Comparison of ENCODE assay signal across 6 cellular contexts in the genomic region with DNA sequence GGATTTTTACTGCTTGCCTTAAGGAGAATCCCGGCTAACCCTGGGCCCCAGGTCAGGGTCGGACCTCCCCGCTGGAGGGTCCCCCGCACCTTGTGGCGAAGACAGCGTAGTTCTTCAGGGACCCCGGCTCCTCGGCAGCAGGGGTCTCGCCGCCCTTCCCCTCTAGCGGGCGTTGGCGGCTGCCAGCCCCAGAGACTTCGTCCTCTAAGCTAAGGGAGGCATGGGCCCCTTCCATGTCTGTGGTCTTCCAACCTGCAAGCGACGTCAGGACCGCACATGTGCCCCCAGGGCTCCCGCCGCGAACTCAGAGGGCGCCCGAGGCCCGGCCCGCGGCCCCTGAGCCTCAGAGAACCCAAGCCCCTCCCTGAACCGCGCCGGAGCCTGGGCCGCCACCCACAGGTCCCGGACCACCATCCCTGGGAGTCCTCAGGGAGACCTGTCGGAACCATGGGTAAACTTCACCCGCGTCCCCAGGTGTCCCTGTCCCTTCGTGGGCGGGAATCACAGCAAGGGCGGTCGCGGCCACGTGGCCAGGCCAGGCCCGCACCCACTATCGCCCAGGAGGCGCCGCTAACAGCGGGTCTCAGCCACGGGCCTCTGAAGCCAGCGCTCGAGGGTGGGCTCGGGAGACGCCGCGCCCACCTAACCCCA. TPM values are rescaled to one million over a fixed set of nuclear protein-coding genes. Genes with fewer than 3 reads are reported as not detected.
DNase-seq lines count a peak whose midpoint lies in the region; ATAC-seq and TF ChIP-seq lines count a peak whose summit lies in the region.

No MANE protein-coding gene starts in this region.

- H3K27me3 ChIP-seq in RWPE2 (ENCODE audit: insufficient read depth, poor library complexity, severe bottlenecking) (no peaks in the 10 kb centered on the region), esophagus muscularis mucosa (peaks cover 0 to 19% (median 0%) of the 10 kb centered on the region in 4 donors), smooth muscle cell (ENCODE audit: low read depth) (no peaks in the 10 kb centered on the region)

- H3K4me1 ChIP-seq in RWPE2 (ENCODE audit: insufficient read depth, poor library complexity, severe bottlenecking) (peaks cover 15% of the 10 kb centered on the region), esophagus muscularis mucosa (peaks cover 42 to 48% (median 45%) of the 10 kb centered on the region in 4 donors), smooth muscle cell (ENCODE audit: low read depth) (peaks cover 13% of the 10 kb centered on the region)

- H3F3A ChIP-seq in smooth muscle cell (ENCODE audit: low read depth) = peaks cover 9% of the 10 kb centered on the region

- peak overlapping the region; percentile 96 for H3K4me2 ChIP-seq in smooth muscle cell

- ATAC-seq in RWPE2 (ENCODE audit: low read depth) = no peak

- H3K36me3 ChIP-seq in RWPE2 (ENCODE audit: low read depth) (no peaks in the 10 kb centered on the region), esophagus muscularis mucosa (peaks cover 0 to 20% (median 2%) of the 10 kb centered on the region in 4 donors), smooth muscle cell (ENCODE audit: low read depth) (no peaks in the 10 kb centered on the region)

- H3K4me3 ChIP-seq in RWPE2 (ENCODE audit: severe bottlenecking) (peak overlapping the region; percentile 25), esophagus muscularis mucosa (peak overlapping the region; percentile 53 to 62 (median 58)), smooth muscle cell (peak overlapping the region; percentile 62)

- TF ChIP-seq CTCF in RWPE2 (IDR thresholded peaks at IDR 0.05; ENCODE audit: poor library complexity, severe bottlenecking) (peak; percentile 25), esophagus muscularis mucosa (IDR thresholded peaks at IDR 0.05) (no peak), smooth muscle cell (IDR thresholded peaks at IDR 0.05; ENCODE audit: borderline replicate concordance, insufficient read depth, poor library complexity, severe bottlenecking) (no peak)

- H2AFZ ChIP-seq in smooth muscle cell (ENCODE audit: low read depth) = no peak overlapping the region

- H3K9me3 ChIP-seq in RWPE2 (ENCODE audit: severe bottlenecking) (no peaks in the 10 kb centered on the region), esophagus muscularis mucosa (no peaks in the 10 kb centered on the region), smooth muscle cell (replicated peaks; ENCODE audit: low read depth) (no peaks in the 10 kb centered on the region)

- no peak for DNase-seq in RWPE2 (ENCODE audit: low spot score)
- DNase-seq in esophagus muscularis mucosa (ENCODE audit: extremely low spot score) = no peak
- no peak for DNase-seq in smooth muscle cell (lab: John Stamatoyannopoulos, UW; ENCODE audit: unreplicated experiment)
- DNase-seq in NCI-H1436 (lab: John Stamatoyannopoulos, UW) = no peak
- no peak for DNase-seq in posterior vena cava (ENCODE audit: low spot score)
- no peak for DNase-seq in putamen (ENCODE audit: low spot score)

- peak overlapping the region; percentile 32 for H3K9ac ChIP-seq in smooth muscle cell (ENCODE audit: low read depth)

- H4K20me1 ChIP-seq in smooth muscle cell (ENCODE audit: low read depth) = peaks cover 35% of the 10 kb centered on the region

- no peak for TF ChIP-seq POLR2A in esophagus muscularis mucosa (IDR thresholded peaks at IDR 0.05; ENCODE audit: low read depth)

- no peak for TF ChIP-seq EP300 in esophagus muscularis mucosa (IDR thresholded peaks at IDR 0.05)

- H3K79me2 ChIP-seq in smooth muscle cell (ENCODE audit: low read depth) = peaks cover 17% of the 10 kb centered on the region

- intact Hi-C loops in esophagus muscularis mucosa (cut with DNase I) = loop anchor here (5.0 kb wide), 1 partner anchor 35 kb away; no protein-coding TSS in a partner anchor
- intact Hi-C loops in posterior vena cava (cut with DNase I) = no loop called here

- no peak overlapping the region for H3K27ac ChIP-seq in RWPE2 (ENCODE audit: poor library complexity, severe bottlenecking)
- H3K27ac ChIP-seq in esophagus muscularis mucosa (replicated peaks in 1 of 4) = no peak overlapping the region
- no peak overlapping the region for H3K27ac ChIP-seq in smooth muscle cell (ENCODE audit: low read depth)

- WGBS in esophagus muscularis mucosa = 40% methylated on average over 21 of the region's 51 CpGs
- 67% methylated on average over 30 of the region's 51 CpGs for WGBS in smooth muscle cell (ENCODE audit: low lambda C conversion rate)

RNA-seq across cellular contexts. Expression of a gene that starts 0.6 kb away (rescaled TPM):
- total RNA-seq in esophagus muscularis mucosa (10 to 100 TPM in 2 of 4 donors, 1 to 10 TPM in 2; 9.1 to 10.9 (median 10.2) TPM), smooth muscle cell (3.4 and 8.7 TPM in 2 replicates), posterior vena cava (10 to 100 TPM in 1 of 2 donors, 1 to 10 TPM in 1; 7.1 to 12.9 TPM)
- polyA plus RNA-seq in smooth muscle cell = 5.6 and 6.4 TPM in 2 replicates

RNA-seq across cellular contexts. Expression of a gene that starts 2.9 kb away (rescaled TPM):
- total RNA-seq in esophagus muscularis mucosa = 1 to 10 TPM; 3.8 to 7.3 (median 4.8) TPM
- 2.2 and 2.9 TPM in 2 replicates for total RNA-seq in smooth muscle cell
- polyA plus RNA-seq in smooth muscle cell = 6.4 and 6.5 TPM in 2 replicates
- 1 to 10 TPM; 2.0 to 2.3 TPM for total RNA-seq in posterior vena cava

RNA-seq across cellular contexts. Expression of a gene that starts 11.1 kb away (rescaled TPM):
- total RNA-seq in esophagus muscularis mucosa (100 to 1,000 TPM in 1 of 4 donors, 10 to 100 TPM in 3; 57.3 to 135 (median 70.2) TPM), smooth muscle cell (13.5 and 15.3 TPM in 2 replicates), posterior vena cava (10 to 100 TPM; 47.1 to 49.3 TPM)
- polyA plus RNA-seq in smooth muscle cell = 40.9 and 48.3 TPM in 2 replicates

RNA-seq across cellular contexts. Expression of a gene that starts 29.3 kb away (rescaled TPM):
- total RNA-seq in esophagus muscularis mucosa (10 to 100 TPM; 16.7 to 29.2 (median 19.6) TPM), smooth muscle cell (6.6 and 6.9 TPM in 2 replicates), posterior vena cava (10 to 100 TPM; 18.6 to 22.6 TPM)
- 17.0 and 23.6 TPM in 2 replicates for polyA plus RNA-seq in smooth muscle cell
